In genomic region chr20:46696791-46697279, GRCh38 we compare ENCODE assay signal across 1 cellular context.
TF ChIP-seq lines count a peak whose summit lies in the region.

No MANE protein-coding gene starts in this region.

TF ChIP-seq in GM12878, 131 proteins besides CTCF, POLR2A, EP300 and RAD21:
- TF ChIP-seq ATF7 (IDR thresholded peaks at IDR 0.05; ENCODE audit: low read depth) (no peak), RUNX3 (IDR thresholded peaks at IDR 0.05; ENCODE audit: low read length) (peak; percentile 28; the same call in 1 of the 2 replicates)
